In the genomic region with DNA sequence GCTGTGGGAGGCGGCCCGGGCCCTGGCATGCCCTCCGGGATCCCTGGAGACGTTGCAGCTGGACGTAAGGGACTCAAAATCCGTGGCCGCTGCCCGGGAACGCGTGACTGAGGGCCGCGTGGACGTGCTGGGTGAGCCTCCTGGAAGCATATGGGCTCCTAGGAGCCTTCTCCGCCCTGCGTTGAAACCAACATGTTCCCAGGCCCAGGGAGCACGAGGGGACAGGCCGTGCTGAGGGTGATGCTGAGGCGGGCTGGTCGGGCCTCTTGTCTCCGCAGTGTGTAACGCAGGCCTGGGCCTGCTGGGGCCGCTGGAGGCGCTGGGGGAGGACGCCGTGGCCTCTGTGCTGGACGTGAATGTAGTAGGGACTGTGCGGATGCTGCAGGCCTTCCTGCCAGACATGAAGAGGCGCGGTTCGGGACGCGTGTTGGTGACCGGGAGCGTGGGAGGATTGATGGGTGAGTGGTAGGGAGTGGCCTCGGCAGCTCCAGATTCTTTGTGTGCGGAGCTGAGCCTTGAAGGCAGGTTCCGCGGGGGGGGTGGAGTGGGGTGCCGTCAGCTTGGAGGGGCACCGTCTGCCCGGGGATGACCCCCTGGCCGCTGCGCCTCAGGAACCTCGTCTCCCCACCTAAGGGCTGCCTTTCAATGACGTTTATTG, we compare ENCODE assay signal across 8 cellular contexts. TPM values are rescaled to one million over a fixed set of nuclear protein-coding genes. Genes with fewer than 3 reads are reported as not detected.
DNase-seq lines count a peak whose midpoint lies in the region; ATAC-seq and TF ChIP-seq lines count a peak whose summit lies in the region.

No MANE protein-coding gene starts in this region.

- H3K4me3 ChIP-seq in AG10803 (ENCODE audit: low read length) (peak overlapping the region; percentile 91), HUES6 (ENCODE audit: low read depth, low read length) (peak overlapping the region; percentile 95; the same call in 1 of the 2 replicates)

- H3K4me1 ChIP-seq in HUES6 (ENCODE audit: control insufficient read depth, insufficient read depth, low read length) = peaks cover 16% of the 10 kb centered on the region

- H3K4me1 Mint-ChIP-seq in central memory CD8-positive, alpha-beta T cell = peaks cover 38% of the 10 kb centered on the region
- peaks cover 18 to 43% of the 10 kb centered on the region in 2 donors for H3K4me1 Mint-ChIP-seq in natural killer cell

- no peaks in the 10 kb centered on the region for H3K9me3 Mint-ChIP-seq in central memory CD8-positive, alpha-beta T cell
- no peaks in the 10 kb centered on the region for H3K9me3 Mint-ChIP-seq in natural killer cell

- TF ChIP-seq CTCF in AG10803 (conservative IDR thresholded peaks at IDR 0.05; ENCODE audit: low read length) (no peak), natural killer cell (IDR thresholded peaks at IDR 0.05) (no peak)

- H3K27me3 Mint-ChIP-seq in central memory CD8-positive, alpha-beta T cell = no peaks in the 10 kb centered on the region
- no peaks in the 10 kb centered on the region for H3K27me3 Mint-ChIP-seq in natural killer cell (ENCODE audit: low read depth in 2 of 2)

- DNase-seq in AG10803 (ENCODE audit: low read depth) (peak; percentile 16), natural killer cell (no peak), midbrain (lab: John Stamatoyannopoulos, UW) (no peak), NCI-H1436 (lab: John Stamatoyannopoulos, UW) (no peak)
- no peak for DNase-seq in central memory CD8-positive, alpha-beta T cell (ENCODE audit: low spot score in 2 of 2)
- no peak for DNase-seq in activated effector memory CD4-positive, alpha-beta T cell treated with anti-CD3 and anti-CD28 coated beads, Interleukin-2, amount 50 U/mL, for 16 hours

- no peaks in the 10 kb centered on the region for H3K27me3 ChIP-seq in HUES6 (ENCODE audit: control insufficient read depth, insufficient read depth, low read length)

- H3K27ac ChIP-seq in HUES6 (ENCODE audit: low read depth, low read length) = no peak overlapping the region

- H3K36me3 ChIP-seq in HUES6 (ENCODE audit: control insufficient read depth, insufficient read depth, low read length) = no peaks in the 10 kb centered on the region

- intact Hi-C loops in natural killer cell (cut with micrococcal nuclease) = no loop called here

- peak overlapping the region; percentile 88 for H3K27ac Mint-ChIP-seq in central memory CD8-positive, alpha-beta T cell (ENCODE audit: low read depth)
- peak overlapping the region in 1 of 2 donors; percentile 91 for H3K27ac Mint-ChIP-seq in natural killer cell

- no peak for ATAC-seq in central memory CD8-positive, alpha-beta T cell (replicated peaks; ENCODE audit: extremely low read depth, poor library complexity, severe bottlenecking)
- no peak for ATAC-seq in natural killer cell
- ATAC-seq in HG03571 (IDR thresholded peaks at IDR 0.05; ENCODE audit: unreplicated experiment) = no peak

- H3K36me3 Mint-ChIP-seq in central memory CD8-positive, alpha-beta T cell (ENCODE audit: insufficient read depth) = peaks cover 6% of the 10 kb centered on the region
- no peaks in the 10 kb centered on the region for H3K36me3 Mint-ChIP-seq in natural killer cell

- H3K9ac ChIP-seq in HUES6 (ENCODE audit: low read length) = no peak overlapping the region

- no peaks in the 10 kb centered on the region for H3K9me3 ChIP-seq in HUES6 (ENCODE audit: control insufficient read depth, insufficient read depth, low read depth, low read length)

- peak overlapping the region; percentile 88 for H3K4me3 Mint-ChIP-seq in central memory CD8-positive, alpha-beta T cell
- peak overlapping the region; percentile 91 for H3K4me3 Mint-ChIP-seq in natural killer cell

RNA-seq across cellular contexts. Expression of gene HSD17B1, which starts 0.6 kb away (rescaled TPM):
- total RNA-seq in natural killer cell = 1 to 10 TPM in 2 of 3 donors, under 1 TPM in 1; 0.68 to 1.6 (median 1.2) TPM

RNA-seq across cellular contexts. Expression of gene COASY, which starts 8.7 kb away (rescaled TPM):
- 10 to 100 TPM; 61.1 to 67.8 (median 62.3) TPM for total RNA-seq in natural killer cell

RNA-seq across cellular contexts. Expression of gene MLX, which starts 13.6 kb away (rescaled TPM):
- 10 to 100 TPM; 38.9 to 58.2 (median 42.6) TPM for total RNA-seq in natural killer cell

RNA-seq across cellular contexts. Expression of gene NAGLU, which starts 17.2 kb away (rescaled TPM):
- 10 to 100 TPM; 34.8 to 44.3 (median 36.4) TPM for total RNA-seq in natural killer cell

RNA-seq across cellular contexts. Expression of gene PSMC3IP, which starts 24.2 kb away (rescaled TPM):
- 1 to 10 TPM; 5.0 to 6.2 (median 5.7) TPM for total RNA-seq in natural killer cell
